25 cellular contexts compared by ENCODE assay signal in genomic region chrX:57270980-57271379, GRCh38. TPM values are rescaled to one million over a fixed set of nuclear protein-coding genes. Genes with fewer than 3 reads are reported as not detected.
DNase-seq lines count a peak whose midpoint lies in the region; ATAC-seq and TF ChIP-seq lines count a peak whose summit lies in the region.
"Had no signal": no experiment of that assay in that cellular context is flagged by ENCODE, and none has a peak within 500 bp of the region (broad histone marks: within the 10 kb centered on the region; RNA-seq: fewer than 3 reads in every experiment).

No MANE protein-coding gene starts in this region.

- no peaks in the 10 kb centered on the region for H3K36me3 ChIP-seq in PC-3 (ENCODE audit: low read depth, low read length)
- H3K36me3 ChIP-seq: BLaER1 treated with 17β-estradiol and CSF1 and Interleukin-3, amounts not matched to agents 10 nM and 100 nM had no signal

- H3F3A ChIP-seq in PC-3 (ENCODE audit: low read length, unreplicated experiment), result no peaks in the 10 kb centered on the region

- H3K9me2 ChIP-seq in PC-3 (replicated peaks; ENCODE audit: low read length), result no peaks in the 10 kb centered on the region

- DNase-seq in NCI-H748 (lab: John Stamatoyannopoulos, UW; ENCODE audit: unreplicated experiment) (peak; percentile 8), NCI-H748 treated with DMSO at 0.1 percent for 48 hours (lab: John Stamatoyannopoulos, UW) (no peak), PC-3 (peak; percentile 57), D341Med (ENCODE audit: low spot score) (no peak), NCI-H1105 (lab: John Stamatoyannopoulos, UW) (no peak)
- DNase-seq: AML-193; Caco-2; Calu3; CD4-positive, alpha-beta T cell; CD8-positive, alpha-beta T cell; DMS 273 treated with DMSO at 0.1 percent for 48 hours; DMS153; DMS53; DMS79; DND-41; EL; GDM1 had no signal

- H4K20me1 ChIP-seq in PC-3 (ENCODE audit: low read length), result no peaks in the 10 kb centered on the region
- H4K20me1 ChIP-seq: BLaER1 treated with 17β-estradiol and CSF1 and Interleukin-3, amounts not matched to agents 10 nM and 100 nM had no signal

- POLR2A ChIA-PET in PC-3 (lab: Charles Lee; ENCODE audit: unreplicated experiment), result no interaction called here

- H3K27me3 ChIP-seq in PC-3 (ENCODE audit: low read length), result no peaks in the 10 kb centered on the region

- H3K4me1 ChIP-seq in PC-3 (ENCODE audit: insufficient read depth, low read length), result peaks cover 6% of the 10 kb centered on the region; the same call in 1 of the 2 replicates
- H3K4me1 ChIP-seq: A549; BLaER1 treated with 17β-estradiol and CSF1 and Interleukin-3, amounts not matched to agents 10 nM and 100 nM; Caco-2 had no signal

- peak; percentile 96 for ATAC-seq in PC-3
- ATAC-seq: A549; CD8-positive, alpha-beta T cell; GM12878 had no signal

- no peak for TF ChIP-seq CTCF in PC-3 (conservative IDR thresholded peaks at IDR 0.05; ENCODE audit: low read depth, low read length)

- BruUV-seq in PC-3 (replicated peaks; lab: Mats Ljungman, UMichigan), result no TSS peak

- CTCF ChIA-PET in PC-3 (lab: Charles Lee), result interaction anchor here (0.6 kb wide), 1 partner anchor 11 kb away, joined by 4 read pairs; no protein-coding TSS in a partner anchor

- no peaks in the 10 kb centered on the region for H3K79me2 ChIP-seq in PC-3 (ENCODE audit: low read length)

- H2AFZ ChIP-seq in PC-3 (ENCODE audit: low read length), result no peak overlapping the region

- H3K4me2 ChIP-seq in PC-3 (ENCODE audit: low read length), result no peak overlapping the region
- H3K4me2 ChIP-seq: A549; BLaER1 treated with 17β-estradiol and CSF1 and Interleukin-3, amounts not matched to agents 10 nM and 100 nM had no signal

- no peak overlapping the region for H3K27ac ChIP-seq in PC-3 (ENCODE audit: low read length)
- H3K27ac ChIP-seq: 22Rv1; A549; BLaER1 treated with 17β-estradiol and CSF1 and Interleukin-3, amounts not matched to agents 10 nM and 100 nM; C4-2B had no signal

- intact Hi-C loops in PC-3 (cut with micrococcal nuclease), result no loop called here

- H3K9me3 ChIP-seq in PC-3 (ENCODE audit: low read length), result no peaks in the 10 kb centered on the region
- H3K9me3 ChIP-seq: A549, Caco-2 had no signal

- no peak overlapping the region for H3K9ac ChIP-seq in PC-3 (ENCODE audit: low read length)
- H3K9ac ChIP-seq: BLaER1 treated with 17β-estradiol and CSF1 and Interleukin-3, amounts not matched to agents 10 nM and 100 nM had no signal

- no peak overlapping the region for H3K4me3 ChIP-seq in PC-3 (ENCODE audit: low read length)
- H3K4me3 ChIP-seq: A549; BLaER1 treated with 17β-estradiol and CSF1 and Interleukin-3, amounts not matched to agents 10 nM and 100 nM; GM12878 had no signal

RNA-seq across cellular contexts. Expression of gene FAAH2, which starts 15.5 kb away (rescaled TPM):
- total RNA-seq in PC-3 (2014; rRNA removed), result 1.6 and 4.5 TPM in 2 replicates
- total RNA-seq: A172, Daoy, G401 had no signal

Comparison
In these comparisons a context has a peak if more than half of its experiments do, and no peak if none do; other contexts are left out.
1. DNase-seq: peak in NCI-H748 (single experiment) and PC-3 (single experiment); none in NCI-H748 treated with DMSO at 0.1 percent for 48 hours (single experiment), D341Med (single experiment) and NCI-H1105 (single experiment).